In genomic region chr14:76958975-76959710, GRCh38 we compare ENCODE assay signal across 7 cellular contexts.
DNase-seq lines count a peak whose midpoint lies in the region; ATAC-seq lines count a peak whose summit lies in the region.

No MANE protein-coding gene starts in this region.

- H4K8ac ChIP-seq in mesendoderm (ENCODE audit: low read depth, low read length), result no peak overlapping the region

- no peak overlapping the region for H2BK120ac ChIP-seq in mesendoderm (ENCODE audit: low read depth, low read length)

- no peaks in the 10 kb centered on the region for H3K79me1 ChIP-seq in mesendoderm (ENCODE audit: low read length)

- H3K36me3 ChIP-seq in mesendoderm (ENCODE audit: control insufficient read depth, insufficient read depth, low read length), result no peaks in the 10 kb centered on the region

- WGBS in mesendoderm (ENCODE audit: extremely low coverage, insufficient coverage, low lambda C conversion rate), result no CpG with 5 or more reads among the region's 8 CpGs

- H3K4me1 ChIP-seq in mesendoderm (ENCODE audit: control insufficient read depth, low read depth, low read length), result peaks cover 27% of the 10 kb centered on the region

- intact Hi-C loops in activated T-helper 2 cell treated with anti-CD3 and anti-CD28 coated beads, Interferon-gamma antibody, Interleukin-2, Interleukin-4, amounts not matched to agents 10 μg/mL and 5 μg/mL and 100 μg/mL, durations not matched to agents 14 hours and 24 hours and 36 hours (cut with micrococcal nuclease), result no loop called here

- H2BK15ac ChIP-seq in mesendoderm (replicated peaks; ENCODE audit: low read depth), result peak overlapping the region; percentile 4

- H3K27me3 Mint-ChIP-seq in activated T-helper 2 cell treated with anti-CD3 and anti-CD28 coated beads, Interferon-gamma antibody, Interleukin-2, Interleukin-4, amounts not matched to agents 10 μg/mL and 5 μg/mL and 100 μg/mL, durations not matched to agents 14 hours and 24 hours and 36 hours (ENCODE audit: low read depth), result no peaks in the 10 kb centered on the region

- H3K4me2 ChIP-seq in mesendoderm (ENCODE audit: low read length), result no peak overlapping the region

- peak overlapping the region; percentile 94 for H3K18ac ChIP-seq in mesendoderm (ENCODE audit: low read length)

- ATAC-seq in GM18858 (IDR thresholded peaks at IDR 0.05; ENCODE audit: unreplicated experiment) (peak; percentile 26), HG03066 (IDR thresholded peaks at IDR 0.05; ENCODE audit: low read depth, unreplicated experiment) (peak; percentile 35)

- peaks cover 83% of the 10 kb centered on the region for H3K4me1 Mint-ChIP-seq in activated T-helper 2 cell treated with anti-CD3 and anti-CD28 coated beads, Interferon-gamma antibody, Interleukin-2, Interleukin-4, amounts not matched to agents 10 μg/mL and 5 μg/mL and 100 μg/mL, durations not matched to agents 14 hours and 24 hours and 36 hours (ENCODE audit: low read depth)

- H3K36me3 Mint-ChIP-seq in activated T-helper 2 cell treated with anti-CD3 and anti-CD28 coated beads, Interferon-gamma antibody, Interleukin-2, Interleukin-4, amounts not matched to agents 10 μg/mL and 5 μg/mL and 100 μg/mL, durations not matched to agents 14 hours and 24 hours and 36 hours (ENCODE audit: low read depth), result no peaks in the 10 kb centered on the region

- no peak overlapping the region for H3K4me3 ChIP-seq in mesendoderm (ENCODE audit: low read length)

- DNase-seq in activated T-helper 2 cell treated with anti-CD3 and anti-CD28 coated beads, Interferon-gamma antibody, Interleukin-2, Interleukin-4, amounts not matched to agents 10 μg/mL and 5 μg/mL and 100 μg/mL, durations not matched to agents 14 hours and 24 hours and 36 hours (ENCODE audit: low spot score), result no peak
- DNase-seq in mesendoderm (no peak), activated gamma-delta T cell (lab: John Stamatoyannopoulos, UW) (no peak), cerebellar cortex (ENCODE audit: low spot score) (no peak), GOT3 (lab: John Stamatoyannopoulos, UW) (no peak)

- peak overlapping the region; percentile 71 for H3K27ac Mint-ChIP-seq in activated T-helper 2 cell treated with anti-CD3 and anti-CD28 coated beads, Interferon-gamma antibody, Interleukin-2, Interleukin-4, amounts not matched to agents 10 μg/mL and 5 μg/mL and 100 μg/mL, durations not matched to agents 14 hours and 24 hours and 36 hours

- no peak overlapping the region for H3K4me3 Mint-ChIP-seq in activated T-helper 2 cell treated with anti-CD3 and anti-CD28 coated beads, Interferon-gamma antibody, Interleukin-2, Interleukin-4, amounts not matched to agents 10 μg/mL and 5 μg/mL and 100 μg/mL, durations not matched to agents 14 hours and 24 hours and 36 hours (ENCODE audit: low read depth)

- peak overlapping the region; percentile 86 for H3K4ac ChIP-seq in mesendoderm (ENCODE audit: low read depth, low read length)

- H3K23ac ChIP-seq in mesendoderm (ENCODE audit: low read length), result peak overlapping the region; percentile 36

- no peak overlapping the region for H3K9ac ChIP-seq in mesendoderm (ENCODE audit: low read length)

- H3K9me3 Mint-ChIP-seq in activated T-helper 2 cell treated with anti-CD3 and anti-CD28 coated beads, Interferon-gamma antibody, Interleukin-2, Interleukin-4, amounts not matched to agents 10 μg/mL and 5 μg/mL and 100 μg/mL, durations not matched to agents 14 hours and 24 hours and 36 hours, result no peaks in the 10 kb centered on the region

- H4K5ac ChIP-seq in mesendoderm (ENCODE audit: low read length), result no peak overlapping the region

- peak overlapping the region; percentile 96 for H2AK5ac ChIP-seq in mesendoderm (ENCODE audit: low read length)

- no peaks in the 10 kb centered on the region for H3K79me2 ChIP-seq in mesendoderm (ENCODE audit: control insufficient read depth, insufficient read depth, low read length)

- H3K27me3 ChIP-seq in mesendoderm (ENCODE audit: insufficient read depth, low read length, poor library complexity), result no peaks in the 10 kb centered on the region

- peak overlapping the region; percentile 90 for H3K56ac ChIP-seq in mesendoderm (ENCODE audit: low read length)

- H3K27ac ChIP-seq in mesendoderm (ENCODE audit: low read depth, low read length), result no peak overlapping the region

- peak overlapping the region; percentile 61 for H2BK5ac ChIP-seq in mesendoderm (ENCODE audit: low read length)
